In genomic region chr20:13936781-13937576, GRCh38 we compare ENCODE assay signal across 30 cellular contexts. TPM values are rescaled to one million over a fixed set of nuclear protein-coding genes. Genes with fewer than 3 reads are reported as not detected.
A peak's percentile ranks its signal among the peaks of the same experiment; 100 is the strongest.
DNase-seq lines count a peak whose midpoint lies in the region; ATAC-seq, FAIRE-seq and TF ChIP-seq lines count a peak whose summit lies in the region.
"Had no signal": no experiment of that assay in that cellular context is flagged by ENCODE, and none has a peak within 500 bp of the region (broad histone marks: within the 10 kb centered on the region; RNA-seq: fewer than 3 reads in every experiment).

No MANE protein-coding gene starts in this region.

- no peak for TF ChIP-seq CTCF in K562 (IDR thresholded peaks at IDR 0.05 in 2 of 3, conservative IDR thresholded peaks at IDR 0.05 in 1 of 3; ENCODE audit: insufficient read depth in 2 of 3, low read depth in 1 of 3, low read length in 3 of 3)
- no peak for TF ChIP-seq CTCF in vagina (IDR thresholded peaks at IDR 0.05)

- H3K27me3 ChIP-seq in K562 (ENCODE audit: control insufficient read depth in 2 of 2, insufficient read depth in 2 of 2, low read length in 2 of 2) = no peaks in the 10 kb centered on the region
- H3K27me3 ChIP-seq in GM23248 (replicated peaks; ENCODE audit: insufficient read depth) = 0 out of 2 replicates have a peak, but pooled peaks cover 1% of the 10 kb centered on the region
- H3K27me3 ChIP-seq in vagina = no peaks in the 10 kb centered on the region
- H3K27me3 ChIP-seq: BLaER1 treated with 17β-estradiol and CSF1 and Interleukin-3, amounts not matched to agents 10 nM and 100 nM had no signal

- TF ChIP-seq RAD21 in K562 (CRISPR knock-in tag; conservative IDR thresholded peaks at IDR 0.05 in 1 of 2, IDR thresholded peaks at IDR 0.05 in 1 of 2) = no peak

- H2AFZ ChIP-seq in K562 (ENCODE audit: low read depth, low read length) = peak overlapping the region; percentile 63; the same call in 1 of the 2 replicates
- H2AFZ ChIP-seq in GM23248 = no peak overlapping the region

- intact Hi-C loops in K562 (cut with micrococcal nuclease) = no loop called here
- intact Hi-C loops in vagina (cut with DNase I) = no loop called here

- H4K20me1 ChIP-seq in K562 (replicated peaks; ENCODE audit: control insufficient read depth, insufficient read depth, low read length) = no peaks in the 10 kb centered on the region
- H4K20me1 ChIP-seq in GM23248 (ENCODE audit: insufficient read depth) = no peaks in the 10 kb centered on the region
- H4K20me1 ChIP-seq: BLaER1 treated with 17β-estradiol and CSF1 and Interleukin-3, amounts not matched to agents 10 nM and 100 nM had no signal

- no peaks in the 10 kb centered on the region for H3F3A ChIP-seq in GM23248 (ENCODE audit: insufficient read depth)

- no peaks in the 10 kb centered on the region for H3K9me2 ChIP-seq in GM23248 (ENCODE audit: insufficient read depth)

- no peaks in the 10 kb centered on the region for H3K4me1 ChIP-seq in K562 (replicated peaks in 1 of 2; ENCODE audit: control insufficient read depth in 2 of 2, insufficient read depth in 2 of 2, low read length in 2 of 2)
- no peaks in the 10 kb centered on the region for H3K4me1 ChIP-seq in GM23248 (ENCODE audit: insufficient read depth)
- no peaks in the 10 kb centered on the region for H3K4me1 ChIP-seq in vagina

- BruUV-seq in K562 (replicated peaks; lab: Mats Ljungman, UMichigan) = no TSS peak

- H3K4me3 ChIP-seq in K562 (no peak overlapping the region), GM23248 (no peak overlapping the region), vagina (no peak overlapping the region)

- no peaks in the 10 kb centered on the region for H3K36me3 ChIP-seq in K562 (ENCODE audit: control insufficient read depth, insufficient read depth, low read length)
- H3K36me3 ChIP-seq in GM23248 (ENCODE audit: low read depth) = no peaks in the 10 kb centered on the region
- no peaks in the 10 kb centered on the region for H3K36me3 ChIP-seq in vagina

- CTCF ChIA-PET in K562 (lab: Yijun Ruan, JAX; ENCODE audit: low intra/inter-chr PET ratio) = no interaction called here

- DNase-seq in NCI-H748 (lab: John Stamatoyannopoulos, UW; ENCODE audit: unreplicated experiment) (peak; percentile 19), NCI-H748 treated with DMSO at 0.1 percent for 48 hours (lab: John Stamatoyannopoulos, UW) (no peak), K562 (ENCODE audit: extremely low read depth in 1 of 4, low spot score in 3 of 4) (peak in 1 of 4 experiments; percentile 5), putamen (ENCODE audit: low spot score) (peak; percentile 62), GM23248 (no peak), G401 (ENCODE audit: low spot score) (no peak), vagina (ENCODE audit: extremely low spot score in 2 of 2) (no peak)
- DNase-seq: ACHN; CD4-positive, alpha-beta T cell; Kasumi-1; NCI-H1105; NCI-H1436 treated with DMSO at 0.1 percent for 48 hours; NCI-H187 treated with DMSO at 0.1 percent for 48 hours; NCI-H2171 treated with DMSO at 0.1 percent for 48 hours; NCI-H345; NCI-H510A treated with DMSO at 0.1 percent for 48 hours; NCI-H82; NK-92 treated with Interleukin-12 subunit alpha and Interleukin-12 subunit beta, amount 100 ng/mL, for 24 hours; PC-3; Right ventricle myocardium superior had no signal

- TF ChIP-seq POLR2A in K562 (conservative IDR thresholded peaks at IDR 0.05) = no peak
- no peak for TF ChIP-seq POLR2A in vagina (IDR thresholded peaks at IDR 0.05)

- POLR2A ChIA-PET in K562 (lab: Yijun Ruan, JAX) = no interaction called here

- 5% methylated on average over 9 of the region's 9 CpGs for WGBS in K562 (ENCODE audit: insufficient coverage, low coverage, missing lambda C conversion rate)
- WGBS in GM23248 (ENCODE audit: low coverage in 1 of 2, low lambda C conversion rate in 2 of 2, missing lambda C conversion rate in 2 of 2), 2 experiments = 67 to 72% methylated on average over 9 of the region's 9 CpGs

- peak; percentile 65 for ATAC-seq in K562
- ATAC-seq: HCT116, PC-3 had no signal

- no peak for TF ChIP-seq EP300 in K562 (IDR thresholded peaks at IDR 0.05; ENCODE audit: low read length)

- in situ Hi-C loops in K562 (cut with MboI) (no loop called here), GM23248 (cut with MboI) (no loop called here), G401 (cut with HindIII; ENCODE audit: low sequenced_read_pairs) (no loop called here)

- FAIRE-seq in K562 (lab: Jason Lieb, UNC) = no peak
- FAIRE-seq: D721Med, GM18507 had no signal

- H3K9me3 ChIP-seq in K562 (replicated peaks; ENCODE audit: control insufficient read depth, insufficient read depth, low read depth, low read length) = no peaks in the 10 kb centered on the region
- H3K9me3 ChIP-seq in GM23248 (ENCODE audit: low read depth) = no peaks in the 10 kb centered on the region
- H3K9me3 ChIP-seq in vagina = no peaks in the 10 kb centered on the region

- no peaks in the 10 kb centered on the region for H3K79me2 ChIP-seq in K562 (ENCODE audit: control insufficient read depth, insufficient read depth, low read length)
- no peaks in the 10 kb centered on the region for H3K79me2 ChIP-seq in GM23248 (ENCODE audit: insufficient read depth)

- H3K4me2 ChIP-seq in K562 (ENCODE audit: insufficient read depth, low read length) (no peak overlapping the region), GM23248 (ENCODE audit: unreplicated experiment) (no peak overlapping the region)

- H3K27ac ChIP-seq in K562 (ENCODE audit: extremely low read depth, low read depth, low read length) (no peak overlapping the region), GM23248 (no peak overlapping the region), vagina (no peak overlapping the region)
- H3K27ac ChIP-seq: 22Rv1, HL-60 had no signal

- H3K9ac ChIP-seq in K562 (ENCODE audit: insufficient read depth in 1 of 2, low read depth in 2 of 2, low read length in 2 of 2) (no peak overlapping the region), GM23248 (no peak overlapping the region)

- H3K9me1 ChIP-seq in K562 (ENCODE audit: control insufficient read depth, insufficient read depth, low read length) = no peaks in the 10 kb centered on the region

TF ChIP-seq in K562, 482 proteins besides CTCF, POLR2A, EP300 and RAD21 (continues in another document):
- TF ChIP-seq CBX8 (IDR thresholded peaks at IDR 0.05; ENCODE audit: borderline replicate concordance, extremely low read depth, low read depth, low read length, poor library complexity, severe bottlenecking) (no peak), ZBED1 (IDR thresholded peaks at IDR 0.05) (no peak), NUFIP1 (IDR thresholded peaks at IDR 0.05; ENCODE audit: partially characterized antibody) (no peak), ESRRA (IDR thresholded peaks at IDR 0.05; ENCODE audit: borderline replicate concordance, low read depth) (no peak), NRF1 (conservative IDR thresholded peaks at IDR 0.05 in 1 of 2, IDR thresholded peaks at IDR 0.05 in 1 of 2) (peak; percentile 84 to 87), ILF3 (IDR thresholded peaks at IDR 0.05; ENCODE audit: borderline replicate concordance) (no peak), MAX (CRISPR knock-in tag; IDR thresholded peaks at IDR 0.05) (no peak)

RNA-seq across cellular contexts. Expression of gene SEL1L2, which starts 53.4 kb away (rescaled TPM):
- not detected in 2 replicates for total RNA-seq in K562 (2011; cell fraction: chromatin; rRNA removed; ENCODE audit: low replicate concordance)
- total RNA-seq in K562 (2011; cell fraction: nucleolus; rRNA removed) = not detected in 2 replicates
- not detected in 2 replicates for total RNA-seq in K562 (2011; cell fraction: nucleoplasm; rRNA removed)
- total RNA-seq in K562 (2014; rRNA removed) (not detected in 2 replicates), K562 (2014; rRNA removed; fragmentation: Illumina TruSeq; extraction: Trizol) (not detected in 2 replicates), K562 (2015; rRNA removed; fragmentation: Illumina TruSeq; extraction: Trizol) (not detected in 2 replicates), K562 (2021) (not detected in 2 replicates), vagina (not detected)
- polyA plus RNA-seq in K562 (2011; rRNA removed) (not detected in 2 replicates), K562 (2014; fragmentation: Illumina TruSeq; extraction: Trizol) (not detected in 2 replicates), K562 (2014; fragmentation: Nextera tagmentation; extraction: Ambion mirVana) (not detected), K562 (2014; rRNA removed) (not detected in 2 replicates), GM23248 (2016; fragmentation: Nextera tagmentation; extraction: Ambion mirVana) (0.73 TPM in 1 of 2 replicates, not detected in the other)
- not detected in 2 replicates for polyA plus RNA-seq in K562 (2011; cell fraction: cytosol; rRNA removed)
- polyA plus RNA-seq in K562 (2011; cell fraction: nucleus; rRNA removed) = not detected in 2 replicates
- not detected in 2 replicates for polyA plus RNA-seq in K562 (2012)
- not detected in 2 replicates for polyA minus RNA-seq in K562 (2011; rRNA and poly(A)+ RNA removed)
- not detected in 2 replicates for polyA minus RNA-seq in K562 (2011; cell fraction: cytosol; rRNA and poly(A)+ RNA removed)
- polyA minus RNA-seq in K562 (2011; cell fraction: nucleus; rRNA and poly(A)+ RNA removed) = not detected in 2 replicates
- not detected in 2 replicates for total RNA-seq in GM23248 (2014; rRNA removed; shearing (Covaris generic))
- total RNA-seq in G401 (2014; rRNA removed; shearing (Covaris generic)) = not detected in 2 replicates
- total RNA-seq: CD4-positive, alpha-beta T cell; H4; M059J; PC-3; RPMI7951; SK-MEL-5 had no signal

RNA-seq across cellular contexts. Expression of gene MACROD2, which starts 58.3 kb away (rescaled TPM):
- not detected in 2 replicates for total RNA-seq in K562 (2011; cell fraction: chromatin; rRNA removed; ENCODE audit: low replicate concordance)
- total RNA-seq in K562 (2011; cell fraction: nucleolus; rRNA removed) = not detected in 2 replicates
- not detected in 2 replicates for total RNA-seq in K562 (2011; cell fraction: nucleoplasm; rRNA removed)
- total RNA-seq in K562 (2014; rRNA removed) (not detected in 2 replicates), K562 (2014; rRNA removed; fragmentation: Illumina TruSeq; extraction: Trizol) (not detected in 2 replicates), K562 (2015; rRNA removed; fragmentation: Illumina TruSeq; extraction: Trizol) (not detected in 2 replicates), K562 (2021) (not detected in 2 replicates), vagina (12.5 TPM)
- polyA plus RNA-seq in K562 (2011; rRNA removed) (not detected in 2 replicates), K562 (2014; fragmentation: Illumina TruSeq; extraction: Trizol) (not detected in 2 replicates), K562 (2014; fragmentation: Nextera tagmentation; extraction: Ambion mirVana) (not detected), K562 (2014; rRNA removed) (not detected in 2 replicates), GM23248 (2016; fragmentation: Nextera tagmentation; extraction: Ambion mirVana) (2.2 and 3.1 TPM in 2 replicates)
- polyA plus RNA-seq in K562 (2011; cell fraction: cytosol; rRNA removed) = not detected in 2 replicates
- polyA plus RNA-seq in K562 (2011; cell fraction: nucleus; rRNA removed) = not detected in 2 replicates
- not detected in 2 replicates for polyA plus RNA-seq in K562 (2012)
- not detected in 2 replicates for polyA minus RNA-seq in K562 (2011; rRNA and poly(A)+ RNA removed)
- polyA minus RNA-seq in K562 (2011; cell fraction: cytosol; rRNA and poly(A)+ RNA removed) = not detected in 2 replicates
- polyA minus RNA-seq in K562 (2011; cell fraction: nucleus; rRNA and poly(A)+ RNA removed) = not detected in 2 replicates
- 1.1 and 3.3 TPM in 2 replicates for total RNA-seq in GM23248 (2014; rRNA removed; shearing (Covaris generic))
- not detected in 2 replicates for total RNA-seq in G401 (2014; rRNA removed; shearing (Covaris generic))
- total RNA-seq: CD4-positive, alpha-beta T cell had no signal

Comparison
In these comparisons a context has a peak if more than half of its experiments do, and no peak if none do; other contexts are left out.
1. DNase-seq: peak in NCI-H748 (single experiment) and putamen (single experiment); none in NCI-H748 treated with DMSO at 0.1 percent for 48 hours (single experiment), GM23248 (single experiment), G401 (single experiment) and vagina (0 of 2).